Comparison of ENCODE assay signal across 1 cellular context in the genomic region with DNA sequence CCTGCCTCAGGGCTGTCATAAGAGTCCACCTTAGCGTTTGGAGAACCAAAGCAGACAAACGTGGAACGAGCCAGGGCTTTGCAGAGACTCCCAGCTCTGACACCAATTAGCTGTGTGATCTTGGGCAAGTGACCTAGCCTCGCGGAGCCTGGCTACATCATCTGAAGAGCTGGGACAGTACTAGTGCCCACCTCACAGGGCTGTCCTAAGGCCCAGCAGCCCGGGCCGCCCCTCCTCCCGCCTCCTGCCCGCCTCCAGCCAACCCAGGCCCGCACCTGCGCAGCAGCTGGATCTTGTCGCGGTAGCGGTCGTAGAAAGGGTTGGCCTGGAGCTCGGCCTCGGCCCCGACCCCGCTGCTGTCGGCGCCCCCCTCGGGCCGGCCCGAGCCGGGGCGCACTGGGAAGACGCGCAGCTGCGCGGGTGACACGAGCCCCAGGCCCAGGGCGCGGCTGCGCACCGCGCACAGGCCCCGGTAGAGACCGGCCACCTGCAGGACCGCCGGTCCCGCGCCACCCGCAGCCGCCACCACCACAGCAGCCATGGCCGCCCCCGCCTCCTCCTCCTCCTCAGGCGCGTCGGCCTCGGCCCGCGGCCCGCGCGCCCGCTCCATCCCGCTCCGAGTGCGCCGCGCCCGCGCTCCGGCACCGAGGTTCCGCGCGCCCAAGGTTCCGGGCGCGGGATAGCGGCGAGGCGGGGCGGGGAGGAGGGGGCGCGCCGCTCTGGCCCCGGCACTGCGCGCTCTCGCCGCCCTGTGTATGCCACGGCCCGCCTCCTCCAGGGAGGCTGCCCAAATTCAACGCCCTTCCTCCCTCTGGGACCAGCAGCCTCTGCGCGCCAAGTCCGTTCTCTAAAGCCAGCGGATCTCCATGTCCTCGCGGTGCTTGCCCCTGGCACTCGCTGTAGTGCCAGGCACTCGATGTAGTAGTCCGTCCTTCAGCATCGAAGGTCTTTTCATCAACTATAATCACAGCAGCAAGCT.
TF ChIP-seq lines count a peak whose summit lies in the region.

Gene ATPAF1, minus strand, starts transcription at position 583 of the 979 bp plus-strand sequence. Its CDS starts 42 bp downstream, at position 541.

TF ChIP-seq in HepG2, 621 proteins besides CTCF, POLR2A, EP300 and RAD21 (continued from another document and continues in another):
- TF ChIP-seq TFE3 (CRISPR knock-in tag; IDR thresholded peaks at IDR 0.05), result no peak
- no peak for TF ChIP-seq GLMP (CRISPR knock-in tag; IDR thresholded peaks at IDR 0.05; ENCODE audit: borderline replicate concordance)
- no peak for TF ChIP-seq ZNF780A (CRISPR knock-in tag; IDR thresholded peaks at IDR 0.05)
- no peak for TF ChIP-seq MNT (IDR thresholded peaks at IDR 0.05)
- TF ChIP-seq HNF4A (CRISPR knock-in tag; IDR thresholded peaks at IDR 0.05), result no peak
- TF ChIP-seq, protein P1, sequence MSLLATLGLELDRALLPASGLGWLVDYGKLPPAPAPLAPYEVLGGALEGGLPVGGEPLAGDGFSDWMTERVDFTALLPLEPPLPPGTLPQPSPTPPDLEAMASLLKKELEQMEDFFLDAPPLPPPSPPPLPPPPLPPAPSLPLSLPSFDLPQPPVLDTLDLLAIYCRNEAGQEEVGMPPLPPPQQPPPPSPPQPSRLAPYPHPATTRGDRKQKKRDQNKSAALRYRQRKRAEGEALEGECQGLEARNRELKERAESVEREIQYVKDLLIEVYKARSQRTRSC (CRISPR knock-in tag; IDR thresholded peaks at IDR 0.05; ENCODE audit: low read depth), result no peak
- TF ChIP-seq GTF2F1 (IDR thresholded peaks at IDR 0.05; ENCODE audit: low read length), result no peak
- TF ChIP-seq GATAD1 (CRISPR knock-in tag; IDR thresholded peaks at IDR 0.05), result peak; percentile 72
- TF ChIP-seq SALL1 (CRISPR knock-in tag; IDR thresholded peaks at IDR 0.05), result peak; percentile 40; the same call in 1 of the 2 replicates
- TF ChIP-seq ZNF878 (CRISPR knock-in tag; IDR thresholded peaks at IDR 0.05), result no peak
- TF ChIP-seq, protein P2, sequence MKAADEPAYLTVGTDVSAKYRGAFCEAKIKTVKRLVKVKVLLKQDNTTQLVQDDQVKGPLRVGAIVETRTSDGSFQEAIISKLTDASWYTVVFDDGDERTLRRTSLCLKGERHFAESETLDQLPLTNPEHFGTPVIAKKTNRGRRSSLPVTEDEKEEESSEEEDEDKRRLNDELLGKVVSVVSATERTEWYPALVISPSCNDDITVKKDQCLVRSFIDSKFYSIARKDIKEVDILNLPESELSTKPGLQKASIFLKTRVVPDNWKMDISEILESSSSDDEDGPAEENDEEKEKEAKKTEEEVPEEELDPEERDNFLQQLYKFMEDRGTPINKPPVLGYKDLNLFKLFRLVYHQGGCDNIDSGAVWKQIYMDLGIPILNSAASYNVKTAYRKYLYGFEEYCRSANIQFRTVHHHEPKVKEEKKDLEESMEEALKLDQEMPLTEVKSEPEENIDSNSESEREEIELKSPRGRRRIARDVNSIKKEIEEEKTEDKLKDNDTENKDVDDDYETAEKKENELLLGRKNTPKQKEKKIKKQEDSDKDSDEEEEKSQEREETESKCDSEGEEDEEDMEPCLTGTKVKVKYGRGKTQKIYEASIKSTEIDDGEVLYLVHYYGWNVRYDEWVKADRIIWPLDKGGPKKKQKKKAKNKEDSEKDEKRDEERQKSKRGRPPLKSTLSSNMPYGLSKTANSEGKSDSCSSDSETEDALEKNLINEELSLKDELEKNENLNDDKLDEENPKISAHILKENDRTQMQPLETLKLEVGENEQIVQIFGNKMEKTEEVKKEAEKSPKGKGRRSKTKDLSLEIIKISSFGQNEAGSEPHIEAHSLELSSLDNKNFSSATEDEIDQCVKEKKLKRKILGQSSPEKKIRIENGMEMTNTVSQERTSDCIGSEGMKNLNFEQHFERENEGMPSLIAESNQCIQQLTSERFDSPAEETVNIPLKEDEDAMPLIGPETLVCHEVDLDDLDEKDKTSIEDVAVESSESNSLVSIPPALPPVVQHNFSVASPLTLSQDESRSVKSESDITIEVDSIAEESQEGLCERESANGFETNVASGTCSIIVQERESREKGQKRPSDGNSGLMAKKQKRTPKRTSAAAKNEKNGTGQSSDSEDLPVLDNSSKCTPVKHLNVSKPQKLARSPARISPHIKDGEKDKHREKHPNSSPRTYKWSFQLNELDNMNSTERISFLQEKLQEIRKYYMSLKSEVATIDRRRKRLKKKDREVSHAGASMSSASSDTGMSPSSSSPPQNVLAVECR (CRISPR knock-in tag; IDR thresholded peaks at IDR 0.05; ENCODE audit: borderline replicate concordance), result peak; percentile 44; the same call in 1 of the 2 replicates
- TF ChIP-seq, protein P3, sequence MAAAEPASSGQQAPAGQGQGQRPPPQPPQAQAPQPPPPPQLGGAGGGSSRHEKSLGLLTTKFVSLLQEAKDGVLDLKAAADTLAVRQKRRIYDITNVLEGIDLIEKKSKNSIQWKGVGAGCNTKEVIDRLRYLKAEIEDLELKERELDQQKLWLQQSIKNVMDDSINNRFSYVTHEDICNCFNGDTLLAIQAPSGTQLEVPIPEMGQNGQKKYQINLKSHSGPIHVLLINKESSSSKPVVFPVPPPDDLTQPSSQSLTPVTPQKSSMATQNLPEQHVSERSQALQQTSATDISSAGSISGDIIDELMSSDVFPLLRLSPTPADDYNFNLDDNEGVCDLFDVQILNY (CRISPR knock-in tag; conservative IDR thresholded peaks at IDR 0.05), result peak; percentile 37; the same call in 1 of the 2 replicates
- TF ChIP-seq, protein P4, sequence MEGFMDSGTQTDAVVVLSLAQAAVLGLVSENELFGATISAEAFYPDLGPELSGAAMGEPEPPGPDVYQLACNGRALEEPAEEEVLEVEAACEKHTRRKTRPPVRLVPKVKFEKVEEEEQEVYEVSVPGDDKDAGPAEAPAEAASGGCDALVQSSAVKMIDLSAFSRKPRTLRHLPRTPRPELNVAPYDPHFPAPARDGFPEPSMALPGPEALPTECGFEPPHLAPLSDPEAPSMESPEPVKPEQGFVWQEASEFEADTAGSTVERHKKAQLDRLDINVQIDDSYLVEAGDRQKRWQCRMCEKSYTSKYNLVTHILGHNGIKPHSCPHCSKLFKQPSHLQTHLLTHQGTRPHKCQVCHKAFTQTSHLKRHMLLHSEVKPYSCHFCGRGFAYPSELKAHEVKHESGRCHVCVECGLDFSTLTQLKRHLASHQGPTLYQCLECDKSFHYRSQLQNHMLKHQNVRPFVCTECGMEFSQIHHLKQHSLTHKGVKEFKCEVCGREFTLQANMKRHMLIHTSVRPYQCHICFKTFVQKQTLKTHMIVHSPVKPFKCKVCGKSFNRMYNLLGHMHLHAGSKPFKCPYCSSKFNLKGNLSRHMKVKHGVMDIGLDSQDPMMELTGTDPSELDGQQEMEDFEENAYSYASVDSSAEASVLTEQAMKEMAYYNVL (CRISPR knock-in tag; IDR thresholded peaks at IDR 0.05; ENCODE audit: borderline replicate concordance), result peak; percentile 53; the same call in 1 of the 2 replicates
- TF ChIP-seq, protein P5, sequence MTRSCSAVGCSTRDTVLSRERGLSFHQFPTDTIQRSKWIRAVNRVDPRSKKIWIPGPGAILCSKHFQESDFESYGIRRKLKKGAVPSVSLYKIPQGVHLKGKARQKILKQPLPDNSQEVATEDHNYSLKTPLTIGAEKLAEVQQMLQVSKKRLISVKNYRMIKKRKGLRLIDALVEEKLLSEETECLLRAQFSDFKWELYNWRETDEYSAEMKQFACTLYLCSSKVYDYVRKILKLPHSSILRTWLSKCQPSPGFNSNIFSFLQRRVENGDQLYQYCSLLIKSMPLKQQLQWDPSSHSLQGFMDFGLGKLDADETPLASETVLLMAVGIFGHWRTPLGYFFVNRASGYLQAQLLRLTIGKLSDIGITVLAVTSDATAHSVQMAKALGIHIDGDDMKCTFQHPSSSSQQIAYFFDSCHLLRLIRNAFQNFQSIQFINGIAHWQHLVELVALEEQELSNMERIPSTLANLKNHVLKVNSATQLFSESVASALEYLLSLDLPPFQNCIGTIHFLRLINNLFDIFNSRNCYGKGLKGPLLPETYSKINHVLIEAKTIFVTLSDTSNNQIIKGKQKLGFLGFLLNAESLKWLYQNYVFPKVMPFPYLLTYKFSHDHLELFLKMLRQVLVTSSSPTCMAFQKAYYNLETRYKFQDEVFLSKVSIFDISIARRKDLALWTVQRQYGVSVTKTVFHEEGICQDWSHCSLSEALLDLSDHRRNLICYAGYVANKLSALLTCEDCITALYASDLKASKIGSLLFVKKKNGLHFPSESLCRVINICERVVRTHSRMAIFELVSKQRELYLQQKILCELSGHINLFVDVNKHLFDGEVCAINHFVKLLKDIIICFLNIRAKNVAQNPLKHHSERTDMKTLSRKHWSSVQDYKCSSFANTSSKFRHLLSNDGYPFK (CRISPR knock-in tag; IDR thresholded peaks at IDR 0.05; ENCODE audit: borderline replicate concordance), result no peak
- TF ChIP-seq HMG20B (CRISPR knock-in tag; conservative IDR thresholded peaks at IDR 0.05), result no peak
- TF ChIP-seq JUNB (CRISPR knock-in tag; IDR thresholded peaks at IDR 0.05; ENCODE audit: borderline replicate concordance), result no peak
- TF ChIP-seq IKZF1 (IDR thresholded peaks at IDR 0.05), result no peak
- no peak; the same call in 1 of the 2 replicates for TF ChIP-seq ZNF230 (CRISPR knock-in tag; IDR thresholded peaks at IDR 0.05)
- TF ChIP-seq, protein P6, sequence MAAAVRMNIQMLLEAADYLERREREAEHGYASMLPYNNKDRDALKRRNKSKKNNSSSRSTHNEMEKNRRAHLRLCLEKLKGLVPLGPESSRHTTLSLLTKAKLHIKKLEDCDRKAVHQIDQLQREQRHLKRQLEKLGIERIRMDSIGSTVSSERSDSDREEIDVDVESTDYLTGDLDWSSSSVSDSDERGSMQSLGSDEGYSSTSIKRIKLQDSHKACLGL (CRISPR knock-in tag; IDR thresholded peaks at IDR 0.05), result no peak
- TF ChIP-seq MXI1 (IDR thresholded peaks at IDR 0.05; ENCODE audit: borderline replicate concordance, low read depth, low read length), result peak; percentile 44; the same call in 1 of the 3 replicates
- no peak for TF ChIP-seq NKX3-1 (CRISPR knock-in tag; IDR thresholded peaks at IDR 0.05)
- TF ChIP-seq HOXA7 (CRISPR knock-in tag; IDR thresholded peaks at IDR 0.05), result no peak
- TF ChIP-seq ZBTB42 (CRISPR knock-in tag; IDR thresholded peaks at IDR 0.05), result no peak
- no peak for TF ChIP-seq PBX2 (CRISPR knock-in tag; IDR thresholded peaks at IDR 0.05)
- no peak for TF ChIP-seq ZNF781 (CRISPR knock-in tag; IDR thresholded peaks at IDR 0.05; ENCODE audit: borderline replicate concordance, not compliant biosample characterization)
- TF ChIP-seq ZSCAN12 (CRISPR knock-in tag; IDR thresholded peaks at IDR 0.05), result no peak
